Comparison of ENCODE assay signal across 15 cellular contexts in the genomic region with DNA sequence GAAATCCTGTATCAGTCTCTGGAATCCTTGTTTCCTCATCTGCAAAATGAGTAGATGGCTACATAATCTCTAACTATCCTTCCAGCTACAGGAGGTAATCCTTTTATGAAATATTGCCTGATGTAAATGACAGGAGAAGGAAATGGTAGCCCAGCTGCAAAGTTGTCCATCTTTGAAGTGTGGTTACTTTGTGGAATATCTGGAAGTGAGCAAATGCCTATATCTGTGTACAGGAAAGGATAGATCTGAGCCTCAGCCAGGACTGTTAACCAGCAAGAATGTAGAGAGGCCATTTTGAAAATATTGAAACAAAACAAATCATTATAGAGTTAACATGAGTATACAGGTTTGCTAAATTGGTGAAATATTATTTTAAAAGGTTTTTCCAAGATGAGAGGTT.
"Had no signal": no experiment of that assay in that cellular context is flagged by ENCODE, and none has a peak within 500 bp of the region (broad histone marks: within the 10 kb centered on the region; RNA-seq: fewer than 3 reads in every experiment).

No MANE protein-coding gene starts in this region.

- H3K4me3 Mint-ChIP-seq: activated naive CD4-positive, alpha-beta T cell treated with anti-CD3 and anti-CD28 coated beads, Interleukin-2, amount 10 ng/mL, durations not matched to agents 7 days and 5 days; naive thymus-derived CD8-positive, alpha-beta T cell had no signal

- H3K4me3 ChIP-seq: gastrocnemius medialis, heart right ventricle, lung, SK-N-MC had no signal

- H3K9me3 ChIP-seq: gastrocnemius medialis, heart right ventricle had no signal

- H3K27ac Mint-ChIP-seq: activated naive CD4-positive, alpha-beta T cell treated with anti-CD3 and anti-CD28 coated beads, Interleukin-2, amount 10 ng/mL, durations not matched to agents 7 days and 5 days had no signal

- H3K27me3 ChIP-seq: gastrocnemius medialis, heart right ventricle had no signal

- ATAC-seq: activated CD4-positive, CD25-positive, alpha-beta regulatory T cell treated with anti-CD3 and anti-CD28 coated beads, Interleukin-2, amount 50 U/mL, for 24 hours; gastrocnemius medialis; heart right ventricle; left cardiac atrium; naive thymus-derived CD8-positive, alpha-beta T cell; sciatic nerve had no signal

- DNase-seq: activated CD4-positive, alpha-beta T cell treated with anti-CD3 and anti-CD28 coated beads, Interleukin-2, amount 50 U/mL, for 48 hours; activated naive CD4-positive, alpha-beta T cell treated with anti-CD3 and anti-CD28 coated beads, Interleukin-2, amount 10 ng/mL, durations not matched to agents 7 days and 5 days; caudate nucleus; gastrocnemius medialis; heart right ventricle; left cardiac atrium; naive thymus-derived CD8-positive, alpha-beta T cell; occipital lobe; stimulated activated CD4-positive, alpha-beta T cell treated with anti-CD3 and anti-CD28 coated beads, Interleukin-1b, Interleukin-23, amount 100 ng/mL, for 48 hours; T-helper 1 cell; T1000 had no signal

- H3K9me3 Mint-ChIP-seq: activated naive CD4-positive, alpha-beta T cell treated with anti-CD3 and anti-CD28 coated beads, Interleukin-2, amount 10 ng/mL, durations not matched to agents 7 days and 5 days; naive thymus-derived CD8-positive, alpha-beta T cell had no signal

- H3K27ac ChIP-seq: heart right ventricle, SK-N-MC had no signal

- H3K36me3 ChIP-seq: gastrocnemius medialis had no signal

- H3K27me3 Mint-ChIP-seq: activated naive CD4-positive, alpha-beta T cell treated with anti-CD3 and anti-CD28 coated beads, Interleukin-2, amount 10 ng/mL, durations not matched to agents 7 days and 5 days; naive thymus-derived CD8-positive, alpha-beta T cell had no signal
